In the genomic region with DNA sequence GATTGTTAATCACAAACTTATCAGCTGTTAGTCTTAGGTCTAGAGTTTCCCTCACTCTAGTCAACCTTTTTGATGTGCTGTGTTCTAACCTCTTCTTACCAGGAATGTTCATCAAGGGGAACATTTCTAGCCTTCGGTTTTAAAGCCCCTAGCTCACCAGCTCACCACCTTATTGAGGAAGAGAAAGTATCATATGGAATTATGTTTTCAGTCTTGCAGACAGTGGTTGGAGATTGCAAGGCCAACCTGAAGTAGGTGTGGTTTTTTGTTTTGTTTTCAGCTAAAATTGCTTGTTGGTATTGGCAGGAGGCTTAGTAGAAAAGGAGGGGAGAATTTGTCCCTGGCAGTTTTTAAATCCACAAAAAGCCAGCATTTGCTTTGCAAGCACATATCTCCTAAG, we compare ENCODE assay signal across 2 cellular contexts.
TF ChIP-seq lines count a peak whose summit lies in the region.

No MANE protein-coding gene starts in this region.

TF ChIP-seq in SK-N-SH, 30 proteins besides CTCF, POLR2A, EP300 and RAD21 (continued from another document):
- TF ChIP-seq, protein P1, sequence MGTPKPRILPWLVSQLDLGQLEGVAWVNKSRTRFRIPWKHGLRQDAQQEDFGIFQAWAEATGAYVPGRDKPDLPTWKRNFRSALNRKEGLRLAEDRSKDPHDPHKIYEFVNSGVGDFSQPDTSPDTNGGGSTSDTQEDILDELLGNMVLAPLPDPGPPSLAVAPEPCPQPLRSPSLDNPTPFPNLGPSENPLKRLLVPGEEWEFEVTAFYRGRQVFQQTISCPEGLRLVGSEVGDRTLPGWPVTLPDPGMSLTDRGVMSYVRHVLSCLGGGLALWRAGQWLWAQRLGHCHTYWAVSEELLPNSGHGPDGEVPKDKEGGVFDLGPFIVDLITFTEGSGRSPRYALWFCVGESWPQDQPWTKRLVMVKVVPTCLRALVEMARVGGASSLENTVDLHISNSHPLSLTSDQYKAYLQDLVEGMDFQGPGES (IDR thresholded peaks at IDR 0.05; ENCODE audit: low read depth, low read length), result no peak
TF ChIP-seq in SK-N-SH: peak in this region for 0.

TF ChIP-seq in SK-N-SH treated with all-trans-retinoic acid at 6 μM for 48 hours, 23 proteins besides CTCF, POLR2A, EP300 and RAD21 (continued from another document):
- TF ChIP-seq, protein P2, sequence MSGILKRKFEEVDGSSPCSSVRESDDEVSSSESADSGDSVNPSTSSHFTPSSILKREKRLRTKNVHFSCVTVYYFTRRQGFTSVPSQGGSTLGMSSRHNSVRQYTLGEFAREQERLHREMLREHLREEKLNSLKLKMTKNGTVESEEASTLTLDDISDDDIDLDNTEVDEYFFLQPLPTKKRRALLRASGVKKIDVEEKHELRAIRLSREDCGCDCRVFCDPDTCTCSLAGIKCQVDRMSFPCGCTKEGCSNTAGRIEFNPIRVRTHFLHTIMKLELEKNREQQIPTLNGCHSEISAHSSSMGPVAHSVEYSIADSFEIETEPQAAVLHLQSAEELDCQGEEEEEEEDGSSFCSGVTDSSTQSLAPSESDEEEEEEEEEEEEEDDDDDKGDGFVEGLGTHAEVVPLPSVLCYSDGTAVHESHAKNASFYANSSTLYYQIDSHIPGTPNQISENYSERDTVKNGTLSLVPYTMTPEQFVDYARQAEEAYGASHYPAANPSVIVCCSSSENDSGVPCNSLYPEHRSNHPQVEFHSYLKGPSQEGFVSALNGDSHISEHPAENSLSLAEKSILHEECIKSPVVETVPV (CRISPR knock-in tag; IDR thresholded peaks at IDR 0.05), result no peak
- TF ChIP-seq ZC3H10 (CRISPR knock-in tag; IDR thresholded peaks at IDR 0.05) (no peak), GLIS3 (CRISPR knock-in tag; IDR thresholded peaks at IDR 0.05) (no peak), TCF4 (CRISPR knock-in tag; IDR thresholded peaks at IDR 0.05; ENCODE audit: borderline replicate concordance) (no peak)
- TF ChIP-seq, protein P3, sequence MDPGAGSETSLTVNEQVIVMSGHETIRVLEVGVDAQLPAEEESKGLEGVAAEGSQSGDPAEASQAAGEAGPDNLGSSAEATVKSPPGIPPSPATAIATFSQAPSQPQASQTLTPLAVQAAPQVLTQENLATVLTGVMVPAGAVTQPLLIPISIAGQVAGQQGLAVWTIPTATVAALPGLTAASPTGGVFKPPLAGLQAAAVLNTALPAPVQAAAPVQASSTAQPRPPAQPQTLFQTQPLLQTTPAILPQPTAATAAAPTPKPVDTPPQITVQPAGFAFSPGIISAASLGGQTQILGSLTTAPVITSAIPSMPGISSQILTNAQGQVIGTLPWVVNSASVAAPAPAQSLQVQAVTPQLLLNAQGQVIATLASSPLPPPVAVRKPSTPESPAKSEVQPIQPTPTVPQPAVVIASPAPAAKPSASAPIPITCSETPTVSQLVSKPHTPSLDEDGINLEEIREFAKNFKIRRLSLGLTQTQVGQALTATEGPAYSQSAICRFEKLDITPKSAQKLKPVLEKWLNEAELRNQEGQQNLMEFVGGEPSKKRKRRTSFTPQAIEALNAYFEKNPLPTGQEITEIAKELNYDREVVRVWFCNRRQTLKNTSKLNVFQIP (CRISPR knock-in tag; IDR thresholded peaks at IDR 0.05; ENCODE audit: borderline replicate concordance, low read depth), result no peak
- TF ChIP-seq, protein P4, sequence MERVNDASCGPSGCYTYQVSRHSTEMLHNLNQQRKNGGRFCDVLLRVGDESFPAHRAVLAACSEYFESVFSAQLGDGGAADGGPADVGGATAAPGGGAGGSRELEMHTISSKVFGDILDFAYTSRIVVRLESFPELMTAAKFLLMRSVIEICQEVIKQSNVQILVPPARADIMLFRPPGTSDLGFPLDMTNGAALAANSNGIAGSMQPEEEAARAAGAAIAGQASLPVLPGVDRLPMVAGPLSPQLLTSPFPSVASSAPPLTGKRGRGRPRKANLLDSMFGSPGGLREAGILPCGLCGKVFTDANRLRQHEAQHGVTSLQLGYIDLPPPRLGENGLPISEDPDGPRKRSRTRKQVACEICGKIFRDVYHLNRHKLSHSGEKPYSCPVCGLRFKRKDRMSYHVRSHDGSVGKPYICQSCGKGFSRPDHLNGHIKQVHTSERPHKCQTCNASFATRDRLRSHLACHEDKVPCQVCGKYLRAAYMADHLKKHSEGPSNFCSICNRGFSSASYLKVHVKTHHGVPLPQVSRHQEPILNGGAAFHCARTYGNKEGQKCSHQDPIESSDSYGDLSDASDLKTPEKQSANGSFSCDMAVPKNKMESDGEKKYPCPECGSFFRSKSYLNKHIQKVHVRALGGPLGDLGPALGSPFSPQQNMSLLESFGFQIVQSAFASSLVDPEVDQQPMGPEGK (CRISPR knock-in tag; IDR thresholded peaks at IDR 0.05; ENCODE audit: borderline replicate concordance), result no peak
TF ChIP-seq in SK-N-SH treated with all-trans-retinoic acid at 6 μM for 48 hours: peak in this region for 0.
